17 cellular contexts compared by ENCODE assay signal in the genomic region with DNA sequence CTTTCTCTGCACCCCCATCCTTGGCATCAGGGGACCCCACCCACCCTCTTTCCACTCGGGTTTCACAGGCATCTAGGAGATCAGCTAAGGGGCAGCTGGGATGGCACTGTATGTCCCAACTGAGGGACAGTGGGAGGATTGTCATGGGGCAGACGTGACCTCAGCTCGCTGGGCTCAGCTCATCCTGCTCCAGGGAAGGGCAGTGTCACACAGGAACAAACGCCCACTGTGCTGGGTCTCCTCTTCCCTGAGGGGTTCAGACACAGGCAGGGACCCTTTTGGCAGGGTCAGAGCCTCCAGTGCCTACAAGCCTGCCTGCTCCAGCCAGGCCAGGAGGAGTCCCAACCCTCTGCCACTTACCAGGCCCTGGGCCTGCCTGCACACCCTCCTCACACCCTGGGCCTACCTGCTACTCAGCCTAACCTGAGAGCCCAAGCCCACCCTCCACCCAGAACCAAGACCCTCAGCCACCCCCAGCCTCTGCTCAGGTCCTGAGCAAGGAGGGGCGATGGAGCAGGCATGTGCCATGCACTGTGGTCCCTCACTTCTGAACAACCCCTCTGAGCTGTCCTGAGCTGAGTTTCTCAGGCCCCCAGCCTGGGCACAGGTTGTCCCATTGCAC.
DNase-seq lines count a peak whose midpoint lies in the region; ATAC-seq and TF ChIP-seq lines count a peak whose summit lies in the region.
"Had no signal": no experiment of that assay in that cellular context is flagged by ENCODE, and none has a peak within 500 bp of the region (broad histone marks: within the 10 kb centered on the region; RNA-seq: fewer than 3 reads in every experiment).

No MANE protein-coding gene starts in this region.

- no peak for TF ChIP-seq CTCF in Caco-2 (IDR thresholded peaks at IDR 0.05; ENCODE audit: insufficient read depth in 1 of 2, low read depth in 1 of 2, low read length in 1 of 2, severe bottlenecking in 1 of 2, unreplicated experiment in 1 of 2)
- peak in 5 of 56 donors; percentile 12 to 35 (median 17) for TF ChIP-seq CTCF in dorsolateral prefrontal cortex (IDR thresholded peaks at IDR 0.05 in 54 of 56, conservative IDR thresholded peaks at IDR 0.05 in 2 of 56; ENCODE audit: low read depth in 1 of 56, partially characterized antibody in 56 of 56)
- TF ChIP-seq CTCF in lower lobe of right lung (IDR thresholded peaks at IDR 0.05), result no peak
- no peak for TF ChIP-seq CTCF in foreskin keratinocyte (conservative IDR thresholded peaks at IDR 0.05)

- H3K4me1 ChIP-seq in Caco-2, result peaks cover 68% of the 10 kb centered on the region
- peaks cover 62% of the 10 kb centered on the region for H3K4me1 ChIP-seq in lower lobe of right lung
- peaks cover 30% of the 10 kb centered on the region for H3K4me1 ChIP-seq in foreskin keratinocyte

- POLR2A ChIA-PET in Caco-2 (lab: Charles Lee), result interaction anchor here (0.9 kb wide), 2 partner anchors 135 to 136 kb away, joined by 3 read pairs; a partner anchor contains a TSS

- peak overlapping the region; percentile 76 for H3K27ac Mint-ChIP-seq in Caco-2 (ENCODE audit: unreplicated experiment)
- no peak overlapping the region for H3K27ac Mint-ChIP-seq in stimulated activated memory B cell treated with anti-CD40 and anti-IgM and Interleukin-4, amounts not matched to agents 10 μg/mL and 1 μg/mL and 100 μg/mL, for 72 hours
- H3K27ac Mint-ChIP-seq: activated T-cell treated with anti-CD3 and anti-CD28 coated beads, Interleukin-2, amount 50 U/mL, for 24 hours; nephron progenitor cell; T-helper 17 cell had no signal

- peak in 1 of 2 donors; percentile 8 for ATAC-seq in lower lobe of right lung
- ATAC-seq in stimulated activated memory B cell treated with anti-CD40 and anti-IgM and Interleukin-4, amounts not matched to agents 10 μg/mL and 1 μg/mL and 100 μg/mL, for 72 hours, result peak; percentile 39
- no peak for ATAC-seq in foreskin keratinocyte
- ATAC-seq: T-helper 17 cell had no signal

- H3K27me3 Mint-ChIP-seq in Caco-2 (ENCODE audit: insufficient read depth, unreplicated experiment), result no peaks in the 10 kb centered on the region
- peaks cover 26% of the 10 kb centered on the region for H3K27me3 Mint-ChIP-seq in stimulated activated memory B cell treated with anti-CD40 and anti-IgM and Interleukin-4, amounts not matched to agents 10 μg/mL and 1 μg/mL and 100 μg/mL, for 72 hours
- H3K27me3 Mint-ChIP-seq: activated T-cell treated with anti-CD3 and anti-CD28 coated beads, Interleukin-2, amount 50 U/mL, for 24 hours; T-helper 17 cell had no signal

- H3K36me3 ChIP-seq in Caco-2 (ENCODE audit: control insufficient read depth, insufficient read depth, low read length) (no peaks in the 10 kb centered on the region), lower lobe of right lung (no peaks in the 10 kb centered on the region)
- H3K36me3 ChIP-seq: adrenal gland had no signal

- H3K36me3 Mint-ChIP-seq in Caco-2 (ENCODE audit: insufficient read depth, unreplicated experiment), result peaks cover 6% of the 10 kb centered on the region
- H3K36me3 Mint-ChIP-seq in stimulated activated memory B cell treated with anti-CD40 and anti-IgM and Interleukin-4, amounts not matched to agents 10 μg/mL and 1 μg/mL and 100 μg/mL, for 72 hours, result no peaks in the 10 kb centered on the region

- intact Hi-C loops in Caco-2 (cut with micrococcal nuclease; ENCODE audit: unreplicated experiment), result no loop called here
- intact Hi-C loops in dorsolateral prefrontal cortex (cut with DNase I), result loop anchor here (2.0 to 5.0 kb wide), 3 partner anchors 16 to 135 kb away; a partner anchor contains a TSS
- intact Hi-C loops in lower lobe of right lung (cut with DNase I), result no loop called here

- CTCF ChIA-PET in Caco-2 (lab: Charles Lee), result no interaction called here

- H3K27ac ChIP-seq in dorsolateral prefrontal cortex (peak overlapping the region in 55 of 59 donors; percentile 27 to 90 (median 75)), lower lobe of right lung (peak overlapping the region; percentile 8), foreskin keratinocyte (no peak overlapping the region)

- H3K9me3 Mint-ChIP-seq in Caco-2 (ENCODE audit: unreplicated experiment), result no peaks in the 10 kb centered on the region
- no peaks in the 10 kb centered on the region for H3K9me3 Mint-ChIP-seq in stimulated activated memory B cell treated with anti-CD40 and anti-IgM and Interleukin-4, amounts not matched to agents 10 μg/mL and 1 μg/mL and 100 μg/mL, for 72 hours
- H3K9me3 Mint-ChIP-seq: activated T-cell treated with anti-CD3 and anti-CD28 coated beads, Interleukin-2, amount 50 U/mL, for 24 hours had no signal

- BruUV-seq in Caco-2 (replicated peaks; lab: Mats Ljungman, UMichigan), result no TSS peak

- no peak overlapping the region for H3K4me3 ChIP-seq in Caco-2 (ENCODE audit: low read depth, low read length)
- peak overlapping the region in 1 of 59 donors; percentile 8 for H3K4me3 ChIP-seq in dorsolateral prefrontal cortex
- no peak overlapping the region for H3K4me3 ChIP-seq in lower lobe of right lung
- H3K4me3 ChIP-seq: adrenal gland, smooth muscle cell had no signal

- H3K27me3 ChIP-seq in Caco-2 (replicated peaks; ENCODE audit: control insufficient read depth, insufficient read depth, low read length), result no peaks in the 10 kb centered on the region
- H3K27me3 ChIP-seq in dorsolateral prefrontal cortex, result no peaks in the 10 kb centered on the region
- no peaks in the 10 kb centered on the region for H3K27me3 ChIP-seq in lower lobe of right lung (ENCODE audit: low read depth)
- H3K27me3 ChIP-seq in foreskin keratinocyte, result no peaks in the 10 kb centered on the region
- H3K27me3 ChIP-seq: adrenal gland had no signal

- peaks cover 46% of the 10 kb centered on the region for H3K4me1 Mint-ChIP-seq in Caco-2 (ENCODE audit: low read depth, unreplicated experiment)
- peaks cover 25% of the 10 kb centered on the region for H3K4me1 Mint-ChIP-seq in stimulated activated memory B cell treated with anti-CD40 and anti-IgM and Interleukin-4, amounts not matched to agents 10 μg/mL and 1 μg/mL and 100 μg/mL, for 72 hours

- H3K9me3 ChIP-seq in Caco-2 (no peaks in the 10 kb centered on the region), lower lobe of right lung (no peaks in the 10 kb centered on the region)
- H3K9me3 ChIP-seq: adrenal gland had no signal

- no peak overlapping the region for H3K4me3 Mint-ChIP-seq in Caco-2 (ENCODE audit: unreplicated experiment)
- H3K4me3 Mint-ChIP-seq in stimulated activated memory B cell treated with anti-CD40 and anti-IgM and Interleukin-4, amounts not matched to agents 10 μg/mL and 1 μg/mL and 100 μg/mL, for 72 hours, result no peak overlapping the region
- H3K4me3 Mint-ChIP-seq: activated T-cell treated with anti-CD3 and anti-CD28 coated beads, Interleukin-2, amount 50 U/mL, for 24 hours; nephron progenitor cell; T-helper 17 cell had no signal

- no peak for DNase-seq in Caco-2
- peak in 9 of 10 donors; percentile 71 to 94 (median 84) for DNase-seq in dorsolateral prefrontal cortex
- no peak for DNase-seq in lower lobe of right lung
- no peak for DNase-seq in cerebellum (ENCODE audit: low spot score)
- DNase-seq in GM19238 (ENCODE audit: insufficient read length, low spot score), result no peak
- no peak for DNase-seq in DMS 273 (lab: John Stamatoyannopoulos, UW; ENCODE audit: unreplicated experiment)
- DNase-seq in foreskin keratinocyte, result no peak
- DNase-seq: activated T-cell treated with anti-CD3 and anti-CD28 coated beads, Interleukin-2, amount 50 U/mL, for 24 hours; adrenal gland; DND-41; KG1; NCI-H1436 treated with DMSO at 0.1 percent for 48 hours; NCI-H69; nephron progenitor cell; T-helper 17 cell had no signal

Comparison
In these comparisons a context has a peak if more than half of its experiments do, and no peak if none do; other contexts are left out.
1. DNase-seq: peak in dorsolateral prefrontal cortex (9 of 10); none in Caco-2 (0 of 2), lower lobe of right lung (single experiment), cerebellum (single experiment), GM19238 (single experiment), DMS 273 (single experiment) and foreskin keratinocyte (0 of 2).
2. intact Hi-C loops: an anchor here in dorsolateral prefrontal cortex (2.0 to 5.0 kb wide); none called in Caco-2 and lower lobe of right lung.